ENCODE assay signal across 29 cellular contexts in the genomic region with DNA sequence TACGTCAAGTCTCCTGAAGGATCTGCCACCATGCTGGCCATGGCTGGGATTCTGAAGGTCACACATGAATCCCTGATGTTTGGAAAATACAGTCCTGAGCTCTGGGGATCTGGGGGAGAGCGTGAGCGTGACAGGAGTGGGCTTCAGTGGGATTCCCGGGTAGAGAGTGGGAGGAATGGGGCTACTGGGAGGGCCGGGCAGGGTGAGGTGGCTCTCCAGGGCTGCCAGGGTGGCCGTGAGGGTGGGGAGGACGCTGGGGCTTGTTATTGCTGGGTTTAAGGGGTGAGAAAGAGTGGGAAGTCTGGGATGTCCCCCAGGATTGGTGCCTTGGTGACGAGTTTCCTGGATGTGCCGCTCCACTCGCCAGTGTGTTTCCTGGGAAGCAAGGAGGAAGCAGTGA. TPM values are rescaled to one million over a fixed set of nuclear protein-coding genes. Genes with fewer than 3 reads are reported as not detected.
DNase-seq lines count a peak whose midpoint lies in the region; ATAC-seq and TF ChIP-seq lines count a peak whose summit lies in the region.
"Had no signal": no experiment of that assay in that cellular context is flagged by ENCODE, and none has a peak within 500 bp of the region (broad histone marks: within the 10 kb centered on the region; RNA-seq: fewer than 3 reads in every experiment).

No MANE protein-coding gene starts in this region.

- H2BK20ac ChIP-seq in IMR-90 (ENCODE audit: low read depth, low read length) = peak overlapping the region; percentile 98

- H2BK5ac ChIP-seq in IMR-90 (ENCODE audit: low read depth, low read length, poor library complexity, severe bottlenecking) = peak overlapping the region; percentile 98
- no peak overlapping the region for H2BK5ac ChIP-seq in neuronal stem cell (ENCODE audit: low read length)

- peaks cover 4% of the 10 kb centered on the region for H4K20me1 ChIP-seq in IMR-90 (ENCODE audit: insufficient read depth, low read length)

- peaks cover 0 to 4% (median 2%) of the 10 kb centered on the region in 3 donors for H3K27me3 Mint-ChIP-seq in immature natural killer cell (ENCODE audit: low read depth in 3 of 3)
- H3K27me3 Mint-ChIP-seq in Calu3 (ENCODE audit: unreplicated experiment) = no peaks in the 10 kb centered on the region
- H3K27me3 Mint-ChIP-seq: activated naive CD8-positive, alpha-beta T cell treated with anti-CD3 and anti-CD28 coated beads, Interleukin-2, amount 10 ng/mL, durations not matched to agents 7 days and 5 days had no signal

- H2AFZ ChIP-seq in IMR-90 (replicated peaks; ENCODE audit: low read length, poor library complexity) = peak overlapping the region; percentile 66
- no peak overlapping the region for H2AFZ ChIP-seq in neuronal stem cell (ENCODE audit: low read length)

- H3K9ac ChIP-seq in IMR-90 (ENCODE audit: low read depth, low read length) (peak overlapping the region; percentile 59), neuronal stem cell (ENCODE audit: low read depth, low read length, poor library complexity) (no peak overlapping the region)

- dilution Hi-C loops in IMR-90 (cut with HindIII; ENCODE audit: low sequenced_read_pairs, unreplicated experiment) = no loop called here

- H3K18ac ChIP-seq in IMR-90 (ENCODE audit: low read depth, low read length) = peak overlapping the region; percentile 95
- H3K18ac ChIP-seq in neuronal stem cell (ENCODE audit: low read length) = no peak overlapping the region

- H3K4me3 ChIP-seq in IMR-90 (ENCODE audit: insufficient read depth, low read depth, low read length) (no peak overlapping the region), coronary artery (peak overlapping the region; percentile 40), neuronal stem cell (ENCODE audit: low read length in 2 of 2) (no peak overlapping the region)
- H3K4me3 ChIP-seq: dorsolateral prefrontal cortex, lung, Peyer's patch, right atrium auricular region, testis had no signal

- H3K36me3 Mint-ChIP-seq in immature natural killer cell = no peaks in the 10 kb centered on the region
- H3K36me3 Mint-ChIP-seq in Calu3 (ENCODE audit: insufficient read depth, unreplicated experiment) = no peaks in the 10 kb centered on the region
- H3K36me3 Mint-ChIP-seq: activated naive CD8-positive, alpha-beta T cell treated with anti-CD3 and anti-CD28 coated beads, Interleukin-2, amount 10 ng/mL, durations not matched to agents 7 days and 5 days; CD14-positive monocyte; WTC11 had no signal

- H3K27ac ChIP-seq in IMR-90 (ENCODE audit: insufficient read depth, low read length) (peak overlapping the region; percentile 92), coronary artery (peak overlapping the region; percentile 87 to 97), neuronal stem cell (replicated peaks; ENCODE audit: low read length) (no peak overlapping the region)
- H3K27ac ChIP-seq: Peyer's patch, testis had no signal

- H3K79me1 ChIP-seq in IMR-90 (ENCODE audit: low read depth in 1 of 2, low read length in 2 of 2) (peaks cover 0 to 27% of the 10 kb centered on the region in 2 experiments; a peak in 3 of 4 replicates), neuronal stem cell (ENCODE audit: low read depth, low read length) (no peaks in the 10 kb centered on the region)

- H3K56ac ChIP-seq in IMR-90 (ENCODE audit: extremely low read depth, insufficient read depth, low read length) = peak overlapping the region; percentile 88

- peak overlapping the region; percentile 88 for H2AK9ac ChIP-seq in IMR-90 (replicated peaks; ENCODE audit: low read depth, low read length, poor library complexity)

- H3K36me3 ChIP-seq in IMR-90 (ENCODE audit: control insufficient read depth, insufficient read depth, low read length) (no peaks in the 10 kb centered on the region), neuronal stem cell (replicated peaks in 1 of 2; ENCODE audit: control insufficient read depth in 2 of 2, insufficient read depth in 2 of 2, low read length in 2 of 2) (no peaks in the 10 kb centered on the region)
- H3K36me3 ChIP-seq: Peyer's patch, right atrium auricular region had no signal

- intact Hi-C loops in IMR-90 (cut with micrococcal nuclease) = loop anchor here (2.0 to 5.0 kb wide), 3 partner anchors 19 to 53 kb away; partner anchors contain the start of gene FOXL1
- intact Hi-C loops in Calu3 (cut with micrococcal nuclease; ENCODE audit: unreplicated experiment) = no loop called here

- H3K4me1 ChIP-seq in IMR-90 (ENCODE audit: control insufficient read depth, insufficient read depth, low read length) = peaks cover 28% of the 10 kb centered on the region
- no peaks in the 10 kb centered on the region for H3K4me1 ChIP-seq in neuronal stem cell (ENCODE audit: control insufficient read depth in 2 of 2, insufficient read depth in 1 of 2, low read depth in 1 of 2, low read length in 2 of 2)
- H3K4me1 ChIP-seq: Peyer's patch had no signal

- TF ChIP-seq RAD21 in IMR-90 (IDR thresholded peaks at IDR 0.05; ENCODE audit: low read length) = no peak

- no TSS peak for BruUV-seq in IMR-90 (replicated peaks; lab: Mats Ljungman, UMichigan)
- no TSS peak for BruUV-seq in Calu3 (replicated peaks; lab: Mats Ljungman, UMichigan)

- WGBS in IMR-90 (ENCODE audit: extremely low coverage in 2 of 2, insufficient read length in 1 of 2), 2 experiments = 67% methylated on average over 1 of the region's 10 CpGs; no CpG with 5 or more reads in 1 of the 2 experiments
- no CpG with 5 or more reads among the region's 10 CpGs for WGBS in neuronal stem cell (ENCODE audit: extremely low coverage in 2 of 2, insufficient read length in 2 of 2, insufficient replicate concordance in 1 of 2), 2 donors

- peak overlapping the region; percentile 97 for H2AK5ac ChIP-seq in IMR-90 (ENCODE audit: low read depth, low read length)
- H2AK5ac ChIP-seq in neuronal stem cell (ENCODE audit: low read depth, low read length) = peak overlapping the region; percentile 29

- H3K4me3 Mint-ChIP-seq in immature natural killer cell = no peak overlapping the region
- no peak overlapping the region for H3K4me3 Mint-ChIP-seq in Calu3 (ENCODE audit: low read depth, unreplicated experiment)
- H3K4me3 Mint-ChIP-seq: activated CD4-positive, alpha-beta T cell treated with anti-CD3 and anti-CD28 coated beads, Interleukin-2, amount 10 ng/mL, durations not matched to agents 24 days and 14 days; activated naive CD8-positive, alpha-beta T cell treated with anti-CD3 and anti-CD28 coated beads, Interleukin-2, amount 10 ng/mL, durations not matched to agents 7 days and 5 days; CD14-positive monocyte; neural crest cell; stimulated activated naive CD8-positive, alpha-beta T cell treated with anti-CD3 and anti-CD28 coated beads, Interleukin-15, Interleukin-2, amounts not matched to agents 100 ng/mL and 50 ng/mL, for 24 hours; WTC11 had no signal

- H3K27me3 ChIP-seq in IMR-90 (ENCODE audit: control insufficient read depth, insufficient read depth, low read length) (no peaks in the 10 kb centered on the region), neuronal stem cell (ENCODE audit: control insufficient read depth in 3 of 3, insufficient read depth in 3 of 3, low read depth in 1 of 3, low read length in 3 of 3) (peaks cover 0 to 10% (median 0%) of the 10 kb centered on the region in 3 experiments)
- H3K27me3 ChIP-seq: Peyer's patch, right atrium auricular region, testis had no signal

- no peak for TF ChIP-seq POLR2A in IMR-90 (IDR thresholded peaks at IDR 0.05; ENCODE audit: low read depth, low read length)

- peak overlapping the region; percentile 85 for H3K14ac ChIP-seq in IMR-90 (replicated peaks; ENCODE audit: low read depth, low read length)
- no peak overlapping the region for H3K14ac ChIP-seq in neuronal stem cell (ENCODE audit: low read length)

- H2BK12ac ChIP-seq in neuronal stem cell (ENCODE audit: low read length) = no peak overlapping the region

- peak overlapping the region; percentile 44; the same call in 1 of the 2 replicates for H3K4me2 ChIP-seq in IMR-90 (ENCODE audit: low read depth, low read length)
- no peak overlapping the region for H3K4me2 ChIP-seq in neuronal stem cell (ENCODE audit: insufficient read depth, low read length, poor library complexity, severe bottlenecking)

- peak overlapping the region; percentile 98 for H3K4ac ChIP-seq in IMR-90 (ENCODE audit: low read depth, low read length)
- no peak overlapping the region for H3K4ac ChIP-seq in neuronal stem cell (ENCODE audit: low read length)

- H3K23ac ChIP-seq in IMR-90 (ENCODE audit: low read depth, low read length) (peak overlapping the region; percentile 93), neuronal stem cell (ENCODE audit: low read depth, low read length, poor library complexity) (no peak overlapping the region)

- H4K5ac ChIP-seq in IMR-90 (ENCODE audit: low read depth, low read length) = peak overlapping the region; percentile 89

- no peak overlapping the region for H3K27ac Mint-ChIP-seq in immature natural killer cell
- no peak overlapping the region for H3K27ac Mint-ChIP-seq in Calu3 (ENCODE audit: unreplicated experiment)
- H3K27ac Mint-ChIP-seq: activated CD4-positive, alpha-beta T cell treated with anti-CD3 and anti-CD28 coated beads, Interleukin-2, amount 10 ng/mL, durations not matched to agents 24 days and 14 days; activated naive CD8-positive, alpha-beta T cell treated with anti-CD3 and anti-CD28 coated beads, Interleukin-2, amount 10 ng/mL, durations not matched to agents 7 days and 5 days; CD14-positive monocyte; stimulated activated naive CD8-positive, alpha-beta T cell treated with anti-CD3 and anti-CD28 coated beads, Interleukin-15, Interleukin-2, amounts not matched to agents 100 ng/mL and 50 ng/mL, for 24 hours; WTC11 had no signal

- CTCF ChIA-PET in IMR-90 (lab: Yijun Ruan, JAX) (interaction anchor here (0.9 kb wide), 1 partner anchor 28 kb away, joined by 3 read pairs; no protein-coding TSS in a partner anchor), Calu3 (lab: Charles Lee) (no interaction called here)

- H4K8ac ChIP-seq in IMR-90 (ENCODE audit: low read depth in 2 of 2, low read length in 2 of 2) = peak overlapping the region; percentile 71 to 93
- no peak overlapping the region for H4K8ac ChIP-seq in neuronal stem cell (ENCODE audit: low read depth, low read length)

- peak overlapping the region; percentile 94; the same call in 2 of the 3 replicates for H2BK15ac ChIP-seq in IMR-90 (ENCODE audit: low read depth, low read length)
- H2BK15ac ChIP-seq in neuronal stem cell (ENCODE audit: low read length) = no peak overlapping the region

- H4K91ac ChIP-seq in IMR-90 (ENCODE audit: insufficient read depth, low read depth, low read length) (peak overlapping the region; percentile 98), neuronal stem cell (ENCODE audit: low read depth, low read length, poor library complexity) (no peak overlapping the region)

- ATAC-seq in IMR-90 (ENCODE audit: low read depth) = no peak
- ATAC-seq: left cardiac atrium, WTC11 had no signal

- no peak for DNase-seq in IMR-90
- no peak for DNase-seq in coronary artery (ENCODE audit: low spot score)
- DNase-seq in neuronal stem cell (ENCODE audit: low spot score) = no peak
- no peak for DNase-seq in activated naive CD4-positive, alpha-beta T cell (lab: John Stamatoyannopoulos, UW)
- no peak for DNase-seq in activated T-cell treated with anti-CD3 and anti-CD28 coated beads, Interleukin-2, amount 50 U/mL, for 48 hours
- no peak for DNase-seq in immature natural killer cell
- DNase-seq in Calu3 = no peak
- DNase-seq: activated CD4-positive, alpha-beta T cell treated with anti-CD3 and anti-CD28 coated beads, Interleukin-2, amount 10 ng/mL, durations not matched to agents 24 days and 14 days; activated effector memory CD4-positive, alpha-beta T cell treated with anti-CD3 and anti-CD28 coated beads, Interleukin-2, amount 50 U/mL, for 16 hours; activated naive CD8-positive, alpha-beta T cell treated with anti-CD3 and anti-CD28 coated beads, Interleukin-2, amount 10 ng/mL, durations not matched to agents 7 days and 5 days; activated T-cell treated with anti-CD3 and anti-CD28 coated beads, Interleukin-2, amount 50 U/mL, for 1 hour; DMS79 treated with DMSO at 0.1 percent for 48 hours; dorsolateral prefrontal cortex; GF-D8; hippocampal formation; left cardiac atrium; NCI-H446; NCI-H748 treated with DMSO at 0.1 percent for 48 hours; Peyer's patch; SIG-M5; stimulated activated CD8-positive, alpha-beta memory T cell treated with anti-CD3 and anti-CD28 coated beads, Interleukin-4, amount 100 ng/mL, for 48 hours; testis had no signal

- in situ Hi-C loops in IMR-90 (cut with MboI; ENCODE audit: low sequenced_read_pairs) = no loop called here

- H3K4me1 Mint-ChIP-seq in immature natural killer cell = peaks cover 6 to 7% of the 10 kb centered on the region in 2 donors
- H3K4me1 Mint-ChIP-seq in Calu3 (ENCODE audit: low read depth, unreplicated experiment) = peaks cover 7% of the 10 kb centered on the region

- H3K9me1 ChIP-seq in IMR-90 (ENCODE audit: insufficient read depth, low read length) = peaks cover 29% of the 10 kb centered on the region

- H2BK120ac ChIP-seq in IMR-90 (ENCODE audit: low read depth, low read length) = peak overlapping the region; percentile 98
- no peak overlapping the region for H2BK120ac ChIP-seq in neuronal stem cell (ENCODE audit: low read depth, low read length)

- H3K9me3 Mint-ChIP-seq in immature natural killer cell (no peaks in the 10 kb centered on the region), Calu3 (ENCODE audit: low read depth, unreplicated experiment) (peaks cover 4% of the 10 kb centered on the region)
- H3K9me3 Mint-ChIP-seq: activated naive CD8-positive, alpha-beta T cell treated with anti-CD3 and anti-CD28 coated beads, Interleukin-2, amount 10 ng/mL, durations not matched to agents 7 days and 5 days; neural crest cell; stimulated activated naive CD8-positive, alpha-beta T cell treated with anti-CD3 and anti-CD28 coated beads, Interleukin-15, Interleukin-2, amounts not matched to agents 100 ng/mL and 50 ng/mL, for 24 hours had no signal

- H3K9me3 ChIP-seq in IMR-90 (ENCODE audit: control insufficient read depth, insufficient read depth, low read length) (no peaks in the 10 kb centered on the region), neuronal stem cell (replicated peaks in 1 of 2; ENCODE audit: control insufficient read depth in 2 of 2, insufficient read depth in 1 of 2, low read depth in 1 of 2, low read length in 2 of 2) (no peaks in the 10 kb centered on the region)
- H3K9me3 ChIP-seq: Peyer's patch, right atrium auricular region, testis had no signal

- POLR2A ChIA-PET in IMR-90 (lab: Charles Lee; ENCODE audit: unreplicated experiment) = no interaction called here

- no peak for TF ChIP-seq CTCF in IMR-90 (conservative IDR thresholded peaks at IDR 0.05; ENCODE audit: low read depth, low read length)
- TF ChIP-seq CTCF in coronary artery (IDR thresholded peaks at IDR 0.05) = no peak
- no peak for TF ChIP-seq CTCF in Calu3 (IDR thresholded peaks at IDR 0.05; ENCODE audit: unreplicated experiment)

RNA-seq across cellular contexts. Expression of gene FOXL1, which starts 31.3 kb away (rescaled TPM):
- 15.2 and 23.9 TPM in 2 replicates for total RNA-seq in IMR-90 (2012; rRNA removed)
- 25.8 and 29.9 TPM in 2 replicates for polyA plus RNA-seq in IMR-90 (2012; rRNA removed)
- polyA plus RNA-seq in IMR-90 (2012; cell fraction: cytosol; rRNA removed) = 59.6 and 70.0 TPM in 2 replicates
- polyA plus RNA-seq in IMR-90 (2012; cell fraction: nucleus; rRNA removed; ENCODE audit: low replicate concordance) = 22.9 and 59.6 TPM in 2 replicates
- polyA plus RNA-seq in neuronal stem cell (2013, experiment 1 of 2) = 0.04 TPM
- 0.07 TPM for polyA plus RNA-seq in neuronal stem cell (2013, experiment 2 of 2)
- polyA plus RNA-seq in immature natural killer cell = not detected
- 13.3 and 14.5 TPM in 2 replicates for total RNA-seq in Calu3 (2022)
- total RNA-seq: activated CD8-positive, alpha-beta memory T cell treated with anti-CD3 and anti-CD28 coated beads for 36 hours; activated naive CD8-positive, alpha-beta T cell treated with anti-CD3 and anti-CD28 coated beads, Interleukin-2, amount 10 ng/mL, durations not matched to agents 7 days and 5 days had no signal
- polyA plus RNA-seq: CD14-positive monocyte had no signal

RNA-seq across cellular contexts. Expression of gene FOXC2, which starts 43.0 kb away (rescaled TPM):
- total RNA-seq in IMR-90 (2012; rRNA removed) (0.90 and 1.1 TPM in 2 replicates), Calu3 (2022) (8.7 and 10.9 TPM in 2 replicates)
- polyA plus RNA-seq in IMR-90 (2012; rRNA removed) (6.4 and 9.2 TPM in 2 replicates), immature natural killer cell (not detected)
- polyA plus RNA-seq in IMR-90 (2012; cell fraction: cytosol; rRNA removed) = 5.5 and 8.7 TPM in 2 replicates
- 4.3 and 7.4 TPM in 2 replicates for polyA plus RNA-seq in IMR-90 (2012; cell fraction: nucleus; rRNA removed; ENCODE audit: low replicate concordance)
- polyA plus RNA-seq in neuronal stem cell (2013, experiment 1 of 2) = 0.15 TPM
- polyA plus RNA-seq in neuronal stem cell (2013, experiment 2 of 2) = 0.12 TPM
- total RNA-seq: activated CD4-positive, alpha-beta T cell treated with anti-CD3 and anti-CD28 coated beads, Interleukin-2, amount 10 ng/mL, durations not matched to agents 24 days and 14 days; activated CD8-positive, alpha-beta memory T cell treated with anti-CD3 and anti-CD28 coated beads for 36 hours; activated naive CD8-positive, alpha-beta T cell treated with anti-CD3 and anti-CD28 coated beads, Interleukin-2, amount 10 ng/mL, durations not matched to agents 7 days and 5 days; neural crest cell had no signal
- polyA plus RNA-seq: CD14-positive monocyte had no signal

RNA-seq across cellular contexts. Expression of gene MTHFSD, which starts 54.6 kb away (rescaled TPM):
- 7.8 and 8.2 TPM in 2 replicates for total RNA-seq in IMR-90 (2012; rRNA removed)
- polyA plus RNA-seq in IMR-90 (2012; rRNA removed) = 13.7 and 16.8 TPM in 2 replicates
- polyA plus RNA-seq in IMR-90 (2012; cell fraction: cytosol; rRNA removed) = 5.6 and 7.9 TPM in 2 replicates
- polyA plus RNA-seq in IMR-90 (2012; cell fraction: nucleus; rRNA removed; ENCODE audit: low replicate concordance) = 71.8 and 97.1 TPM in 2 replicates
- 12.3 TPM for polyA plus RNA-seq in neuronal stem cell (2013, experiment 1 of 2)
- 12.6 TPM for polyA plus RNA-seq in neuronal stem cell (2013, experiment 2 of 2)
- polyA plus RNA-seq in immature natural killer cell = 10 to 100 TPM in 2 of 3 donors, 1 to 10 TPM in 1; 7.9 to 15.5 (median 12.3) TPM
- total RNA-seq in Calu3 (2022) = 47.8 and 48.9 TPM in 2 replicates
